In the genomic region with DNA sequence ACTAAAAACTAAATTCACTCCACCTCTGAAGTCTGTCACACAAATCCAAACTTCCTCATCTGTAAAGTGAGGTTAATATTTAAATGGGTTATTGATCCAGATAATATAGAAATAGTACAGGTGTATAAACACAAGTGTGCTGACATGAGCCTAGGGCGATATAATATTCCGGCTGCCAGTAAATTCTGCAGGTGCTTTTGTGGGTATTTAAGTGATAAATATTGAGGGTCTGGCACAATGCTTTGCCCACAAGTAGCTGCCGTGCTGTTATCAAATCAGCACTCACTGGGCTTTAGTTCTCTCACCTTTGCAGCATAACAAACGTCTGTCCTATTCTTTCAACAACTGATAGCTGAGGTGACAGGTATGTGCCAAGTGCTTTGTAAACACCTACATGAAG, we compare ENCODE assay signal across 26 cellular contexts.
"Had no signal": no experiment of that assay in that cellular context is flagged by ENCODE, and none has a peak within 500 bp of the region (broad histone marks: within the 10 kb centered on the region; RNA-seq: fewer than 3 reads in every experiment).

No MANE protein-coding gene starts in this region.

- H3K9me3 Mint-ChIP-seq: dendritic cell treated with granulocyte-macrophage colony-stimulating factor and Interleukin-4, amounts not matched to agents 40 ng/mL and 50 ng/mL, for 4 days; effector memory CD8-positive, alpha-beta T cell; natural killer cell treated with Interleukin-12 subunit alpha and Interleukin-12 subunit beta and Interleukin-15 and Interleukin-18, amount 100 ng/mL, for 72 hours; stimulated activated memory B cell treated with anti-CD40 and anti-IgM and Interleukin-4, amounts not matched to agents 10 μg/mL and 1 μg/mL and 100 μg/mL, for 72 hours; stimulated activated naive CD8-positive, alpha-beta T cell treated with anti-CD3 and anti-CD28 coated beads, Interleukin-15, Interleukin-2, amounts not matched to agents 100 ng/mL and 50 ng/mL, for 24 hours had no signal

- H3K4me3 ChIP-seq: esophagus squamous epithelium, gastroesophageal sphincter, left ventricle myocardium inferior, lung, psoas muscle, right lobe of liver, spleen, tibial artery, upper lobe of left lung, uterus had no signal

- H3K36me3 ChIP-seq: uterus had no signal

- H3K27ac ChIP-seq: esophagus squamous epithelium, gastroesophageal sphincter, left ventricle myocardium inferior, parathyroid adenoma, psoas muscle, spleen, tibial artery, upper lobe of left lung, uterus had no signal

- ATAC-seq: effector memory CD8-positive, alpha-beta T cell; gastroesophageal sphincter; natural killer cell treated with Interleukin-12 subunit alpha and Interleukin-12 subunit beta and Interleukin-15 and Interleukin-18, amount 100 ng/mL, for 72 hours; psoas muscle; stimulated activated memory B cell treated with anti-CD40 and anti-IgM and Interleukin-4, amounts not matched to agents 10 μg/mL and 1 μg/mL and 100 μg/mL, for 72 hours had no signal

- H3K27ac Mint-ChIP-seq: dendritic cell treated with granulocyte-macrophage colony-stimulating factor and Interleukin-4, amounts not matched to agents 40 ng/mL and 50 ng/mL, for 4 days; natural killer cell treated with Interleukin-12 subunit alpha and Interleukin-12 subunit beta and Interleukin-15 and Interleukin-18, amount 100 ng/mL, for 72 hours; stimulated activated memory B cell treated with anti-CD40 and anti-IgM and Interleukin-4, amounts not matched to agents 10 μg/mL and 1 μg/mL and 100 μg/mL, for 72 hours had no signal

- H3K9ac ChIP-seq: parathyroid adenoma had no signal

- H2AFZ ChIP-seq: parathyroid adenoma had no signal

- H3K9me3 ChIP-seq: esophagus squamous epithelium, gastroesophageal sphincter, left ventricle myocardium inferior, psoas muscle, right lobe of liver, spleen, tibial artery, upper lobe of left lung, uterus had no signal

- H3K27me3 ChIP-seq: esophagus squamous epithelium, gastroesophageal sphincter, right lobe of liver, spleen, tibial artery, upper lobe of left lung, uterus had no signal

- H3K4me3 Mint-ChIP-seq: dendritic cell treated with granulocyte-macrophage colony-stimulating factor and Interleukin-4, amounts not matched to agents 40 ng/mL and 50 ng/mL, for 4 days; effector memory CD8-positive, alpha-beta T cell; natural killer cell treated with Interleukin-12 subunit alpha and Interleukin-12 subunit beta and Interleukin-15 and Interleukin-18, amount 100 ng/mL, for 72 hours; stimulated activated memory B cell treated with anti-CD40 and anti-IgM and Interleukin-4, amounts not matched to agents 10 μg/mL and 1 μg/mL and 100 μg/mL, for 72 hours; stimulated activated naive CD8-positive, alpha-beta T cell treated with anti-CD3 and anti-CD28 coated beads, Interleukin-15, Interleukin-2, amounts not matched to agents 100 ng/mL and 50 ng/mL, for 24 hours had no signal

- H3K27me3 Mint-ChIP-seq: dendritic cell treated with granulocyte-macrophage colony-stimulating factor and Interleukin-4, amounts not matched to agents 40 ng/mL and 50 ng/mL, for 4 days; effector memory CD8-positive, alpha-beta T cell; natural killer cell treated with Interleukin-12 subunit alpha and Interleukin-12 subunit beta and Interleukin-15 and Interleukin-18, amount 100 ng/mL, for 72 hours; stimulated activated memory B cell treated with anti-CD40 and anti-IgM and Interleukin-4, amounts not matched to agents 10 μg/mL and 1 μg/mL and 100 μg/mL, for 72 hours; stimulated activated naive CD8-positive, alpha-beta T cell treated with anti-CD3 and anti-CD28 coated beads, Interleukin-15, Interleukin-2, amounts not matched to agents 100 ng/mL and 50 ng/mL, for 24 hours had no signal

- DNase-seq: effector memory CD8-positive, alpha-beta T cell; esophagus squamous epithelium; foreskin fibroblast; glutamatergic neuron; islet precursor cell; left ventricle myocardium inferior; mesenchymal stem cell; midbrain; occipital lobe; psoas muscle; retina; right lobe of liver; stimulated activated CD4-positive, alpha-beta T cell treated with anti-CD3 and anti-CD28 coated beads, Interleukin-15, amount 100 ng/mL, for 24 hours; stimulated activated CD4-positive, alpha-beta T cell treated with anti-CD3 and anti-CD28 coated beads, Interleukin-1b, Interleukin-23, amount 100 ng/mL, for 48 hours; stimulated activated CD4-positive, alpha-beta T cell treated with anti-CD3 and anti-CD28 coated beads, Interleukin-4, amount 100 ng/mL, for 24 hours; tibial artery; upper lobe of left lung; uterus had no signal

- H3K4me1 ChIP-seq: uterus had no signal
